In the genomic region with DNA sequence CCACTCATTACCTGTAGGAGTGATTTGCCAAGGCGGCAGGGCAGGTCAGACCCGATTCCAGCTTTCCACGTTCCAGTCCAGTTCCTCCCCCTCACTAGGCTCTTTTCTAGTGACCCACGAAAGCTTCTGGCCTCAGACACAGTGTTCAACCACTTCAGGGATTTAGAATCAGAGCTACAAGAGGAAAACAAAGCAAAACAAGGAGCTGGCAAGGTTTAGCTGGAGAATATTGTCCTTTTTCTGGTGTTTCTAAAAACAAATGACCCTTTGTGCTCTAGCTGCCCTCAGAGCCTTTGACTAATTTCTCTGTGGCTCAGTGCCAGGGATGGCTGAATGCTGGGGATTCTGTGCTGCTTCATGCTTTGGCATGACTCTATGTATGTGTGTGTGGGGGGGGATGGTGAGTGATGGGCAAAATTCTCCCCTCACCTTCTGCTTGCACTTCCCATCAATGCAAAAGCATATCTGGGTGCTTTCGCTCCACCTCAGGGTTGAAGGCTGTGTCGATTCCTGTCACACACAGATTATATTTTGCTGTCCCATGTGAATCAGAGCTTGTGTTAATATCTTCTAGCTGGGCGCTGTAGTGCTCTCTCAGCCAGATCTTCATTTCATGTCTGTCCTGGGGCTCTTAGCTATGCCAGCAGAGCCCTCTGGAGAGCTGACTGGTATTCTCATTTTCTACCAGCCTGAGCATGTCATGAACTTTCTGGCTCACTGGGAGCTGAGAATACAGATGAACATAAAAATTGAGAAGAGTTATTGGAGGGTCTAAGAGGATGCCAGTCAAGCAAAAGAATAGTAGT, we compare ENCODE assay signal across 1 cellular context.
TF ChIP-seq lines count a peak whose summit lies in the region.

No MANE protein-coding gene starts in this region.

TF ChIP-seq in WTC11, 78 proteins besides CTCF, POLR2A, EP300 and RAD21 (continued from another document):
- no peak for TF ChIP-seq ZMAT4 (CRISPR knock-in tag; IDR thresholded peaks at IDR 0.05)
- TF ChIP-seq, protein P1, sequence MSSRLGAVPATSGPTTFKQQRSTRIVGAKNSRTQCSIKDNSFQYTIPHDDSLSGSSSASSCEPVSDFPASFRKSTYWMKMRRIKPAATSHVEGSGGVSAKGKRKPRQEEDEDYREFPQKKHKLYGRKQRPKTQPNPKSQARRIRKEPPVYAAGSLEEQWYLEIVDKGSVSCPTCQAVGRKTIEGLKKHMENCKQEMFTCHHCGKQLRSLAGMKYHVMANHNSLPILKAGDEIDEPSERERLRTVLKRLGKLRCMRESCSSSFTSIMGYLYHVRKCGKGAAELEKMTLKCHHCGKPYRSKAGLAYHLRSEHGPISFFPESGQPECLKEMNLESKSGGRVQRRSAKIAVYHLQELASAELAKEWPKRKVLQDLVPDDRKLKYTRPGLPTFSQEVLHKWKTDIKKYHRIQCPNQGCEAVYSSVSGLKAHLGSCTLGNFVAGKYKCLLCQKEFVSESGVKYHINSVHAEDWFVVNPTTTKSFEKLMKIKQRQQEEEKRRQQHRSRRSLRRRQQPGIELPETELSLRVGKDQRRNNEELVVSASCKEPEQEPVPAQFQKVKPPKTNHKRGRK (CRISPR knock-in tag; IDR thresholded peaks at IDR 0.05; ENCODE audit: borderline replicate concordance), result no peak
- TF ChIP-seq CREB1 (CRISPR knock-in tag; IDR thresholded peaks at IDR 0.05), result no peak
- TF ChIP-seq, protein P2, sequence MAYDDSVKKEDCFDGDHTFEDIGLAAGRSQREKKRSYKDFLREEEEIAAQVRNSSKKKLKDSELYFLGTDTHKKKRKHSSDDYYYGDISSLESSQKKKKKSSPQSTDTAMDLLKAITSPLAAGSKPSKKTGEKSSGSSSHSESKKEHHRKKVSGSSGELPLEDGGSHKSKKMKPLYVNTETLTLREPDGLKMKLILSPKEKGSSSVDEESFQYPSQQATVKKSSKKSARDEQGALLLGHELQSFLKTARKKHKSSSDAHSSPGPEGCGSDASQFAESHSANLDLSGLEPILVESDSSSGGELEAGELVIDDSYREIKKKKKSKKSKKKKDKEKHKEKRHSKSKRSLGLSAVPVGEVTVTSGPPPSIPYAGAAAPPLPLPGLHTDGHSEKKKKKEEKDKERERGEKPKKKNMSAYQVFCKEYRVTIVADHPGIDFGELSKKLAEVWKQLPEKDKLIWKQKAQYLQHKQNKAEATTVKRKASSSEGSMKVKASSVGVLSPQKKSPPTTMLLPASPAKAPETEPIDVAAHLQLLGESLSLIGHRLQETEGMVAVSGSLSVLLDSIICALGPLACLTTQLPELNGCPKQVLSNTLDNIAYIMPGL (CRISPR knock-in tag; IDR thresholded peaks at IDR 0.05), result no peak
- TF ChIP-seq FOXP4 (CRISPR knock-in tag; IDR thresholded peaks at IDR 0.05), result no peak
- TF ChIP-seq ZNF263 (CRISPR knock-in tag; IDR thresholded peaks at IDR 0.05; ENCODE audit: low read depth), result no peak
- no peak for TF ChIP-seq KAT7 (CRISPR knock-in tag; IDR thresholded peaks at IDR 0.05; ENCODE audit: borderline replicate concordance)
- TF ChIP-seq ZNF671 (CRISPR knock-in tag; IDR thresholded peaks at IDR 0.05), result no peak
- TF ChIP-seq NR2C2 (CRISPR knock-in tag; IDR thresholded peaks at IDR 0.05), result no peak
